10 cellular contexts compared by ENCODE assay signal in genomic region chr4:39514888-39515401, GRCh38. TPM values are rescaled to one million over a fixed set of nuclear protein-coding genes. Genes with fewer than 3 reads are reported as not detected.
A peak's percentile ranks its signal among the peaks of the same experiment; 100 is the strongest.
DNase-seq lines count a peak whose midpoint lies in the region; ATAC-seq and TF ChIP-seq lines count a peak whose summit lies in the region.
"Had no signal": no experiment of that assay in that cellular context is flagged by ENCODE, and none has a peak within 500 bp of the region (broad histone marks: within the 10 kb centered on the region; RNA-seq: fewer than 3 reads in every experiment).

No MANE protein-coding gene starts in this region.

- CTCF ChIA-PET in WTC11 (lab: Charles Lee): no interaction called here
- CTCF ChIA-PET in activated CD4-positive, alpha-beta memory T cell treated with anti-CD3 and anti-CD28 coated beads, Interleukin-2, amount 10 ng/mL, durations not matched to agents 7 days and 5 days (lab: Charles Lee): no interaction called here

- TF ChIP-seq POLR2A in testis (IDR thresholded peaks at IDR 0.05): no peak

- H3K36me3 ChIP-seq in testis (ENCODE audit: low read depth, missing control alignments): no peaks in the 10 kb centered on the region

- no peak for TF ChIP-seq CTCF in WTC11 (IDR thresholded peaks at IDR 0.05)
- no peak for TF ChIP-seq CTCF in testis (IDR thresholded peaks at IDR 0.05)

- DNase-seq in HT-29 (ENCODE audit: low spot score): peak; percentile 70
- DNase-seq in WTC11 (ENCODE audit: low spot score): no peak
- peak; percentile 49 for DNase-seq in iris pigment epithelial cell (ENCODE audit: low read depth)
- peak; percentile 37 for DNase-seq in testis
- no peak for DNase-seq in activated CD4-positive, alpha-beta memory T cell treated with anti-CD3 and anti-CD28 coated beads, Interleukin-2, amount 10 ng/mL, durations not matched to agents 7 days and 5 days
- no peak for DNase-seq in iPS-NIHi7 (ENCODE audit: extremely low spot score)
- DNase-seq: activated CD4-positive, CD25-positive, alpha-beta regulatory T cell treated with anti-CD3 and anti-CD28 coated beads, Interleukin-2, amount 50 U/mL, for 72 hours; GDM1; NCI-H2029 treated with DMSO at 0.1 percent for 48 hours had no signal

- H3K27ac ChIP-seq in testis: peak overlapping the region in 1 of 2 donors; percentile 19

- ATAC-seq in WTC11: no peak
- no peak for ATAC-seq in HG02571 (IDR thresholded peaks at IDR 0.05; ENCODE audit: unreplicated experiment)

- no peaks in the 10 kb centered on the region for H3K27me3 Mint-ChIP-seq in WTC11 (ENCODE audit: low read depth)
- H3K27me3 Mint-ChIP-seq in activated CD4-positive, alpha-beta memory T cell treated with anti-CD3 and anti-CD28 coated beads, Interleukin-2, amount 10 ng/mL, durations not matched to agents 7 days and 5 days: no peaks in the 10 kb centered on the region

- H3K4me1 Mint-ChIP-seq in WTC11: no peaks in the 10 kb centered on the region
- H3K4me1 Mint-ChIP-seq in activated CD4-positive, alpha-beta memory T cell treated with anti-CD3 and anti-CD28 coated beads, Interleukin-2, amount 10 ng/mL, durations not matched to agents 7 days and 5 days: no peaks in the 10 kb centered on the region

- no peak overlapping the region for H3K4me3 Mint-ChIP-seq in WTC11
- H3K4me3 Mint-ChIP-seq in activated CD4-positive, alpha-beta memory T cell treated with anti-CD3 and anti-CD28 coated beads, Interleukin-2, amount 10 ng/mL, durations not matched to agents 7 days and 5 days: no peak overlapping the region

- no peaks in the 10 kb centered on the region for H3K27me3 ChIP-seq in testis

- peak overlapping the region; percentile 84 for H3K27ac Mint-ChIP-seq in WTC11
- H3K27ac Mint-ChIP-seq in activated CD4-positive, alpha-beta memory T cell treated with anti-CD3 and anti-CD28 coated beads, Interleukin-2, amount 10 ng/mL, durations not matched to agents 7 days and 5 days: no peak overlapping the region

- POLR2A ChIA-PET in WTC11 (lab: Charles Lee): no interaction called here
- POLR2A ChIA-PET in activated CD4-positive, alpha-beta memory T cell treated with anti-CD3 and anti-CD28 coated beads, Interleukin-2, amount 10 ng/mL, durations not matched to agents 7 days and 5 days (lab: Charles Lee): interaction anchor here (1.4 kb wide), 1 partner anchor 12 kb away, joined by 3 read pairs; the partner anchor contains the start of gene UGDH

- H3K9me3 ChIP-seq in testis: no peaks in the 10 kb centered on the region

- no peak overlapping the region for H3K4me3 ChIP-seq in testis

- H3K9me3 Mint-ChIP-seq in WTC11: no peaks in the 10 kb centered on the region
- no peaks in the 10 kb centered on the region for H3K9me3 Mint-ChIP-seq in activated CD4-positive, alpha-beta memory T cell treated with anti-CD3 and anti-CD28 coated beads, Interleukin-2, amount 10 ng/mL, durations not matched to agents 7 days and 5 days

- H3K4me1 ChIP-seq in testis: no peaks in the 10 kb centered on the region

- 53 to 66% methylated on average over 4 of the region's 4 CpGs for WGBS in testis, 2 donors

- intact Hi-C loops in testis (cut with DNase I; ENCODE audit: low total_unique reads): no loop called here

- peaks cover 55% of the 10 kb centered on the region for H3K36me3 Mint-ChIP-seq in WTC11
- peaks cover 8% of the 10 kb centered on the region for H3K36me3 Mint-ChIP-seq in activated CD4-positive, alpha-beta memory T cell treated with anti-CD3 and anti-CD28 coated beads, Interleukin-2, amount 10 ng/mL, durations not matched to agents 7 days and 5 days (ENCODE audit: low read depth)

TF ChIP-seq in WTC11, 78 proteins besides CTCF, POLR2A, EP300 and RAD21:
- TF ChIP-seq CREB1 (CRISPR knock-in tag; IDR thresholded peaks at IDR 0.05) (no peak), GABPB1 (CRISPR knock-in tag; IDR thresholded peaks at IDR 0.05) (peak; percentile 69)
- TF ChIP-seq, protein P1, sequence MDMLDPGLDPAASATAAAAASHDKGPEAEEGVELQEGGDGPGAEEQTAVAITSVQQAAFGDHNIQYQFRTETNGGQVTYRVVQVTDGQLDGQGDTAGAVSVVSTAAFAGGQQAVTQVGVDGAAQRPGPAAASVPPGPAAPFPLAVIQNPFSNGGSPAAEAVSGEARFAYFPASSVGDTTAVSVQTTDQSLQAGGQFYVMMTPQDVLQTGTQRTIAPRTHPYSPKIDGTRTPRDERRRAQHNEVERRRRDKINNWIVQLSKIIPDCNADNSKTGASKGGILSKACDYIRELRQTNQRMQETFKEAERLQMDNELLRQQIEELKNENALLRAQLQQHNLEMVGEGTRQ (CRISPR knock-in tag; IDR thresholded peaks at IDR 0.05): no peak

RNA-seq across cellular contexts. Expression of gene UGDH, which starts 12.3 kb away (rescaled TPM):
- total RNA-seq in HT-29 (2014; rRNA removed; shearing (Covaris generic)): 82.3 and 95.2 TPM in 2 replicates
- total RNA-seq in WTC11 (2021) (80.2 to 97.5 TPM (median 89.0 TPM) in 3 replicates), testis (10 to 100 TPM; 11.3 to 21.4 TPM)
- polyA plus RNA-seq in testis (ENCODE audit: insufficient read depth, low read depth, low replicate concordance): 8.1 TPM
- 10 to 100 TPM; 16.9 to 18.8 TPM for total RNA-seq in activated CD4-positive, alpha-beta memory T cell treated with anti-CD3 and anti-CD28 coated beads, Interleukin-2, amount 10 ng/mL, durations not matched to agents 7 days and 5 days

RNA-seq across cellular contexts. Expression of gene LIAS, which starts 56.1 kb away (rescaled TPM):
- 4.9 and 5.5 TPM in 2 replicates for total RNA-seq in HT-29 (2014; rRNA removed; shearing (Covaris generic))
- total RNA-seq in WTC11 (2021) (23.1 to 23.5 TPM (median 23.1 TPM) in 3 replicates), testis (10 to 100 TPM; 24.0 to 31.1 TPM)
- 59.0 TPM for polyA plus RNA-seq in testis (ENCODE audit: insufficient read depth, low read depth, low replicate concordance)
- total RNA-seq in activated CD4-positive, alpha-beta memory T cell treated with anti-CD3 and anti-CD28 coated beads, Interleukin-2, amount 10 ng/mL, durations not matched to agents 7 days and 5 days: 10 to 100 TPM; 13.0 to 14.0 TPM

RNA-seq across cellular contexts. Expression of gene RPL9, which starts 56.2 kb away (rescaled TPM):
- total RNA-seq in HT-29 (2014; rRNA removed; shearing (Covaris generic)): 1,285 and 1,602 TPM in 2 replicates
- 1,191 to 1,343 TPM (median 1,328 TPM) in 3 replicates for total RNA-seq in WTC11 (2021)
- total RNA-seq in testis: 1,000 to 10,000 TPM in 1 of 2 donors, 100 to 1,000 TPM in 1; 755 to 1,313 TPM
- 1,315 TPM for polyA plus RNA-seq in testis (ENCODE audit: insufficient read depth, low read depth, low replicate concordance)
- total RNA-seq in activated CD4-positive, alpha-beta memory T cell treated with anti-CD3 and anti-CD28 coated beads, Interleukin-2, amount 10 ng/mL, durations not matched to agents 7 days and 5 days: 100 to 1,000 TPM; 891 to 916 TPM

Comparison
In these comparisons a context has a peak if more than half of its experiments do, and no peak if none do; other contexts are left out.
1. DNase-seq: peak in HT-29 (single experiment), iris pigment epithelial cell (single experiment) and testis (single experiment); none in WTC11 (single experiment), activated CD4-positive, alpha-beta memory T cell treated with anti-CD3 and anti-CD28 coated beads, Interleukin-2, amount 10 ng/mL, durations not matched to agents 7 days and 5 days (single experiment) and iPS-NIHi7 (single experiment).